In the genomic region with DNA sequence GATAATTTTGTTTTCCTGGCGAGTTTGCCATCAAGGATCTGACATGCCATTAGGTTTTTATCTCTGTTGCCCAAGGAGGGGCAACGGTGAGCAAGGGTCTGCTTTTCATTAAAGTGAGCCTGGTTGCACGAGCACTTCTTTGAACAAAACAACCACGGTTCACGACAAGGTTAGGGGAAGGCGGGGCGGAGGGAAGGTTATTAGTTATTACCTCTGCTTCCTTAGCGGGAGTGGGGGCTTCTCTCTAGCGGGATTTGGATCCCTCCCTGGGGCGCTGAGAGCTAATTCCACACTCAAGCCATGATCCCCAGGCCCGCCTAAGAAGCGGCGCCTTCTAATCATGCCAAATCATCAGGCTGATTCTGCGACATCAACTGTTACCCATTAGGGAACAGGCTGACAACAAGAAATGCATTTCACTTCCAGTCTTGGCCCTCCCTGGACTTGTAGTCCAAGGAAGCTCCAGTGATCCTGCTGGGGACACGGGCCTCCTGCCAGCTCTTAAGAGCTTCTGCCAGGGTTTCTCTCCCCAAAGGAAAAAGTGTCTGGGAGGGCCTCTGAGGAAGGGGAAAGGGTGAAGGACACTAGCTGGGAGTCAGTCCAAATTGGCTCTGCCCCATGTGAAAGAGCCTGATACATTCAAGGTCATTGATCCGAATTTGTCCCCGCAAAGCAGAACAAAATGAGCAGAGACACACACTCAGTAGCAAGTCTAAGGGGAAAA, we compare ENCODE assay signal across 13 cellular contexts.
DNase-seq lines count a peak whose midpoint lies in the region; ATAC-seq lines count a peak whose summit lies in the region.
"Had no signal": no experiment of that assay in that cellular context is flagged by ENCODE, and none has a peak within 500 bp of the region (broad histone marks: within the 10 kb centered on the region; RNA-seq: fewer than 3 reads in every experiment).

No MANE protein-coding gene starts in this region.

- no peak overlapping the region for H4K91ac ChIP-seq in trophoblast cell (ENCODE audit: low read depth, low read length)

- no peak overlapping the region for H3K18ac ChIP-seq in trophoblast cell (ENCODE audit: low read length)

- no peak overlapping the region for H3K4me2 ChIP-seq in trophoblast cell (ENCODE audit: low read length)

- peak overlapping the region; percentile 6 for H3K27ac Mint-ChIP-seq in T-helper 17 cell
- H3K27ac Mint-ChIP-seq in stimulated activated memory B cell treated with anti-CD40 and anti-IgM and Interleukin-4, amounts not matched to agents 10 μg/mL and 1 μg/mL and 100 μg/mL, for 72 hours = no peak overlapping the region

- H2BK5ac ChIP-seq in trophoblast cell (ENCODE audit: low read depth, low read length, poor library complexity) = no peak overlapping the region

- no peak overlapping the region for H3K27ac ChIP-seq in trophoblast cell (ENCODE audit: low read depth, low read length)
- H3K27ac ChIP-seq: C4-2B had no signal

- H4K12ac ChIP-seq in trophoblast cell (ENCODE audit: low read depth, low read length) = no peak overlapping the region

- no peak overlapping the region for H2AK5ac ChIP-seq in trophoblast cell (ENCODE audit: low read length)

- peak; percentile 50 for DNase-seq in G401 (ENCODE audit: low spot score)
- DNase-seq in T-helper 17 cell = no peak
- DNase-seq in islet precursor cell = peak; percentile 34
- DNase-seq in sciatic nerve (ENCODE audit: low spot score) = no peak
- DNase-seq in AG08396 (ENCODE audit: low spot score) = no peak
- DNase-seq in trophoblast cell = no peak
- DNase-seq: activated naive CD4-positive, alpha-beta T cell treated with anti-CD3 and anti-CD28 coated beads, Interleukin-2, amount 10 ng/mL, durations not matched to agents 7 days and 5 days; central memory CD4-positive, alpha-beta T cell; mammary epithelial cell; NCI-H2081 treated with DMSO at 0.1 percent for 48 hours; stimulated activated CD4-positive, alpha-beta T cell treated with anti-CD3 and anti-CD28 coated beads, Interleukin-15, amount 100 ng/mL, for 24 hours had no signal

- H3K4me3 ChIP-seq in trophoblast cell (ENCODE audit: low read depth, low read length) = no peak overlapping the region

- H3K79me2 ChIP-seq in trophoblast cell (ENCODE audit: control insufficient read depth, insufficient read depth, low read length, poor library complexity) = no peaks in the 10 kb centered on the region

- H3K27me3 ChIP-seq in trophoblast cell (ENCODE audit: insufficient read depth, low read length) = no peaks in the 10 kb centered on the region

- ATAC-seq in T-helper 17 cell (no peak), sciatic nerve (peak; percentile 55)
- ATAC-seq in stimulated activated memory B cell treated with anti-CD40 and anti-IgM and Interleukin-4, amounts not matched to agents 10 μg/mL and 1 μg/mL and 100 μg/mL, for 72 hours = no peak

- no peak overlapping the region for H3K14ac ChIP-seq in trophoblast cell (ENCODE audit: low read length)

- in situ Hi-C loops in G401 (cut with HindIII; ENCODE audit: low sequenced_read_pairs) = no loop called here

- peaks cover 3% of the 10 kb centered on the region for H3K4me1 Mint-ChIP-seq in T-helper 17 cell
- peaks cover 20% of the 10 kb centered on the region for H3K4me1 Mint-ChIP-seq in stimulated activated memory B cell treated with anti-CD40 and anti-IgM and Interleukin-4, amounts not matched to agents 10 μg/mL and 1 μg/mL and 100 μg/mL, for 72 hours

- no peak overlapping the region for H3K4me3 Mint-ChIP-seq in T-helper 17 cell
- H3K4me3 Mint-ChIP-seq in stimulated activated memory B cell treated with anti-CD40 and anti-IgM and Interleukin-4, amounts not matched to agents 10 μg/mL and 1 μg/mL and 100 μg/mL, for 72 hours = no peak overlapping the region
- H3K4me3 Mint-ChIP-seq: activated naive CD4-positive, alpha-beta T cell treated with anti-CD3 and anti-CD28 coated beads, Interleukin-2, amount 10 ng/mL, durations not matched to agents 7 days and 5 days had no signal

- H3K4me1 ChIP-seq in trophoblast cell (ENCODE audit: control insufficient read depth in 1 of 2, insufficient read depth in 2 of 2, low read length in 2 of 2) = no peaks in the 10 kb centered on the region

- no peaks in the 10 kb centered on the region for H3K36me3 ChIP-seq in trophoblast cell (ENCODE audit: control insufficient read depth in 1 of 2, insufficient read depth in 2 of 2, low read length in 2 of 2)

- H3K36me3 Mint-ChIP-seq in T-helper 17 cell (ENCODE audit: low read depth) = peaks cover 3% of the 10 kb centered on the region
- H3K36me3 Mint-ChIP-seq in stimulated activated memory B cell treated with anti-CD40 and anti-IgM and Interleukin-4, amounts not matched to agents 10 μg/mL and 1 μg/mL and 100 μg/mL, for 72 hours = peaks cover 5% of the 10 kb centered on the region
- H3K36me3 Mint-ChIP-seq: activated naive CD4-positive, alpha-beta T cell treated with anti-CD3 and anti-CD28 coated beads, Interleukin-2, amount 10 ng/mL, durations not matched to agents 7 days and 5 days had no signal

- no peak overlapping the region for H2BK12ac ChIP-seq in trophoblast cell (ENCODE audit: low read length)

- no peak overlapping the region for H3K23ac ChIP-seq in trophoblast cell (ENCODE audit: low read length)

- H2BK120ac ChIP-seq in trophoblast cell (ENCODE audit: insufficient read depth, low read length, poor library complexity) = no peak overlapping the region

- no peak overlapping the region for H4K8ac ChIP-seq in trophoblast cell (ENCODE audit: low read depth, low read length)

- H3K27me3 Mint-ChIP-seq in T-helper 17 cell = no peaks in the 10 kb centered on the region
- H3K27me3 Mint-ChIP-seq in stimulated activated memory B cell treated with anti-CD40 and anti-IgM and Interleukin-4, amounts not matched to agents 10 μg/mL and 1 μg/mL and 100 μg/mL, for 72 hours = peaks cover 12% of the 10 kb centered on the region
- H3K27me3 Mint-ChIP-seq: activated naive CD4-positive, alpha-beta T cell treated with anti-CD3 and anti-CD28 coated beads, Interleukin-2, amount 10 ng/mL, durations not matched to agents 7 days and 5 days had no signal

- no CpG with 5 or more reads among the region's 17 CpGs for WGBS in trophoblast cell (ENCODE audit: extremely low coverage, insufficient coverage, insufficient read length)

- intact Hi-C loops in sciatic nerve (cut with DNase I) = no loop called here

- H3K4ac ChIP-seq in trophoblast cell (ENCODE audit: low read depth, low read length) = no peak overlapping the region

- H3K9me3 ChIP-seq in T-helper 17 cell (ENCODE audit: control insufficient read depth, low read length, poor library complexity, severe bottlenecking) = no peaks in the 10 kb centered on the region
- H3K9me3 ChIP-seq in trophoblast cell (ENCODE audit: insufficient read depth, low read depth, low read length) = peaks cover 3% of the 10 kb centered on the region

- H3K9ac ChIP-seq in trophoblast cell (ENCODE audit: low read length) = no peak overlapping the region

- H3K79me1 ChIP-seq in trophoblast cell (ENCODE audit: low read length) = no peaks in the 10 kb centered on the region

- H3K9me3 Mint-ChIP-seq in stimulated activated memory B cell treated with anti-CD40 and anti-IgM and Interleukin-4, amounts not matched to agents 10 μg/mL and 1 μg/mL and 100 μg/mL, for 72 hours = no peaks in the 10 kb centered on the region

- H2AFZ ChIP-seq in trophoblast cell (ENCODE audit: insufficient read depth, low read length, poor library complexity) = no peak overlapping the region

Comparison
In these comparisons a context has a peak if more than half of its experiments do, and no peak if none do; other contexts are left out.
1. DNase-seq: peak in G401 (single experiment) and islet precursor cell (single experiment); none in T-helper 17 cell (0 of 3), sciatic nerve (single experiment), AG08396 (single experiment) and trophoblast cell (0 of 2).